In genomic region chr19:2969104-2969504, GRCh38 we compare ENCODE assay signal across 12 cellular contexts. TPM values are rescaled to one million over a fixed set of nuclear protein-coding genes. Genes with fewer than 3 reads are reported as not detected.
DNase-seq lines count a peak whose midpoint lies in the region; ATAC-seq and TF ChIP-seq lines count a peak whose summit lies in the region.
"Had no signal": no experiment of that assay in that cellular context is flagged by ENCODE, and none has a peak within 500 bp of the region (broad histone marks: within the 10 kb centered on the region; RNA-seq: fewer than 3 reads in every experiment).

No MANE protein-coding gene starts in this region.

- ATAC-seq in left ventricle myocardium superior, result peak; percentile 64
- ATAC-seq in activated naive CD4-positive, alpha-beta T cell treated with anti-CD3 and anti-CD28 coated beads, Interleukin-2, amount 50 U/mL, for 72 hours, result no peak
- ATAC-seq in GM21723 (IDR thresholded peaks at IDR 0.05; ENCODE audit: unreplicated experiment), result no peak
- ATAC-seq in GM19023 (IDR thresholded peaks at IDR 0.05; ENCODE audit: unreplicated experiment), result no peak

- TF ChIP-seq POLR2A in suprapubic skin (IDR thresholded peaks at IDR 0.05), result no peak

- H3K27ac ChIP-seq in OCI-LY7 (ENCODE audit: low read depth, low read length, poor library complexity, severe bottlenecking) (peak overlapping the region; percentile 98), suprapubic skin (peak overlapping the region; percentile 90)

- CTCF ChIA-PET in OCI-LY7 (lab: Charles Lee; ENCODE audit: unreplicated experiment), result interaction anchor here (0.6 to 1.0 kb wide), 2 partner anchors 67 to 346 kb away, joined by 3 to 5 read pairs; no protein-coding TSS in a partner anchor
- CTCF ChIA-PET in activated naive CD4-positive, alpha-beta T cell treated with anti-CD3 and anti-CD28 coated beads, Interleukin-2, amount 10 ng/mL, durations not matched to agents 7 days and 5 days (lab: Charles Lee), result no interaction called here

- POLR2A ChIA-PET in OCI-LY7 (lab: Charles Lee), result interaction anchor here (0.6 to 1.7 kb wide), 6 partner anchors 10 to 99 kb away, joined by 3 to 6 read pairs (median 4); no protein-coding TSS in a partner anchor

- H3K4me1 ChIP-seq in OCI-LY7 (ENCODE audit: insufficient read depth, low read length, poor library complexity, severe bottlenecking), result peaks cover 67% of the 10 kb centered on the region
- peaks cover 48% of the 10 kb centered on the region for H3K4me1 ChIP-seq in suprapubic skin

- H3K27me3 ChIP-seq in suprapubic skin, result no peaks in the 10 kb centered on the region
- H3K27me3 ChIP-seq: MG63 had no signal

- H3K27me3 Mint-ChIP-seq in activated naive CD4-positive, alpha-beta T cell treated with anti-CD3 and anti-CD28 coated beads, Interleukin-2, amount 10 ng/mL, durations not matched to agents 7 days and 5 days, result peaks cover 23% of the 10 kb centered on the region

- H3K36me3 ChIP-seq in OCI-LY7 (ENCODE audit: insufficient read depth, low read length) (peaks cover 4% of the 10 kb centered on the region; the same call in 1 of the 2 replicates), suprapubic skin (no peaks in the 10 kb centered on the region)
- H3K36me3 ChIP-seq: MG63 had no signal

- no peak for TF ChIP-seq EP300 in suprapubic skin (IDR thresholded peaks at IDR 0.05)

- peaks cover 17% of the 10 kb centered on the region; the same call in 1 of the 2 replicates for H3K9me3 ChIP-seq in OCI-LY7 (ENCODE audit: low read length)
- no peaks in the 10 kb centered on the region for H3K9me3 ChIP-seq in suprapubic skin
- H3K9me3 ChIP-seq: MG63 had no signal

- H3K4me1 Mint-ChIP-seq in activated naive CD4-positive, alpha-beta T cell treated with anti-CD3 and anti-CD28 coated beads, Interleukin-2, amount 10 ng/mL, durations not matched to agents 7 days and 5 days, result peaks cover 7% of the 10 kb centered on the region

- H3K4me3 ChIP-seq in OCI-LY7 (ENCODE audit: low read depth, low read length, poor library complexity, severe bottlenecking), result peak overlapping the region; percentile 35
- H3K4me3 ChIP-seq in suprapubic skin, result no peak overlapping the region
- H3K4me3 ChIP-seq: MG63 had no signal

- H3K27ac Mint-ChIP-seq in activated naive CD4-positive, alpha-beta T cell treated with anti-CD3 and anti-CD28 coated beads, Interleukin-2, amount 50 U/mL, for 72 hours, result no peak overlapping the region
- H3K27ac Mint-ChIP-seq in activated naive CD4-positive, alpha-beta T cell treated with anti-CD3 and anti-CD28 coated beads, Interleukin-2, amount 10 ng/mL, durations not matched to agents 7 days and 5 days, result no peak overlapping the region
- H3K27ac Mint-ChIP-seq: dendritic cell treated with granulocyte-macrophage colony-stimulating factor and Interleukin-4, amounts not matched to agents 40 ng/mL and 50 ng/mL, for 4 days had no signal

- peak overlapping the region; percentile 67; the same call in 1 of the 2 replicates for H2AFZ ChIP-seq in OCI-LY7 (ENCODE audit: low read length)

- no peaks in the 10 kb centered on the region for H3K36me3 Mint-ChIP-seq in activated naive CD4-positive, alpha-beta T cell treated with anti-CD3 and anti-CD28 coated beads, Interleukin-2, amount 50 U/mL, for 72 hours
- no peaks in the 10 kb centered on the region for H3K36me3 Mint-ChIP-seq in activated naive CD4-positive, alpha-beta T cell treated with anti-CD3 and anti-CD28 coated beads, Interleukin-2, amount 10 ng/mL, durations not matched to agents 7 days and 5 days

- peak; percentile 95 for DNase-seq in NCI-H1092 (lab: John Stamatoyannopoulos, UW)
- peak; percentile 94 for DNase-seq in OCI-LY7 (ENCODE audit: low spot score)
- peak; percentile 71 for DNase-seq in left ventricle myocardium superior
- DNase-seq in suprapubic skin (ENCODE audit: low spot score in 2 of 2), result no peak
- no peak for DNase-seq in activated naive CD4-positive, alpha-beta T cell treated with anti-CD3 and anti-CD28 coated beads, Interleukin-2, amount 50 U/mL, for 72 hours (ENCODE audit: low spot score in 2 of 2)
- DNase-seq in activated naive CD4-positive, alpha-beta T cell treated with anti-CD3 and anti-CD28 coated beads, Interleukin-2, amount 10 ng/mL, durations not matched to agents 7 days and 5 days, result no peak
- DNase-seq: HCEC 1CT; MG63; stimulated activated CD4-positive, alpha-beta T cell treated with anti-CD3 and anti-CD28 coated beads, Interleukin-4, amount 100 ng/mL, for 1 hour had no signal

- no peaks in the 10 kb centered on the region for H3K9me3 Mint-ChIP-seq in activated naive CD4-positive, alpha-beta T cell treated with anti-CD3 and anti-CD28 coated beads, Interleukin-2, amount 50 U/mL, for 72 hours
- H3K9me3 Mint-ChIP-seq in activated naive CD4-positive, alpha-beta T cell treated with anti-CD3 and anti-CD28 coated beads, Interleukin-2, amount 10 ng/mL, durations not matched to agents 7 days and 5 days, result no peaks in the 10 kb centered on the region
- H3K9me3 Mint-ChIP-seq: dendritic cell treated with granulocyte-macrophage colony-stimulating factor and Interleukin-4, amounts not matched to agents 40 ng/mL and 50 ng/mL, for 4 days had no signal

- H3K4me2 ChIP-seq in OCI-LY7 (ENCODE audit: low read length), result peak overlapping the region; percentile 57

- no peak overlapping the region for H3K4me3 Mint-ChIP-seq in activated naive CD4-positive, alpha-beta T cell treated with anti-CD3 and anti-CD28 coated beads, Interleukin-2, amount 10 ng/mL, durations not matched to agents 7 days and 5 days
- H3K4me3 Mint-ChIP-seq: dendritic cell treated with granulocyte-macrophage colony-stimulating factor and Interleukin-4, amounts not matched to agents 40 ng/mL and 50 ng/mL, for 4 days had no signal

- no TSS peak for BruUV-seq in OCI-LY7 (replicated peaks; lab: Mats Ljungman, UMichigan)

- no peaks in the 10 kb centered on the region for H3K9me2 ChIP-seq in OCI-LY7 (ENCODE audit: insufficient read depth, low read length)

- TF ChIP-seq CTCF in OCI-LY7 (conservative IDR thresholded peaks at IDR 0.05; ENCODE audit: low read length) (0 out of 2 replicates have a peak, but pooled peaks have one; percentile 23), suprapubic skin (IDR thresholded peaks at IDR 0.05) (no peak)

- WGBS in suprapubic skin, result 44% methylated on average over 5 of the region's 5 CpGs

- intact Hi-C loops in OCI-LY7 (cut with micrococcal nuclease; ENCODE audit: unreplicated experiment), result loop anchor here (1.0 kb wide), 2 partner anchors 67 to 96 kb away; no protein-coding TSS in a partner anchor
- intact Hi-C loops in left ventricle myocardium superior (cut with micrococcal nuclease), result no loop called here

- H4K20me1 ChIP-seq in OCI-LY7 (ENCODE audit: insufficient read depth, low read length), result no peaks in the 10 kb centered on the region

- no peaks in the 10 kb centered on the region for H3K79me2 ChIP-seq in OCI-LY7 (ENCODE audit: insufficient read depth, low read depth, low read length)

RNA-seq across cellular contexts. Expression of gene TLE6, which starts 8.3 kb away (rescaled TPM):
- 15.9 and 16.4 TPM in 2 replicates for total RNA-seq in OCI-LY7 (2014; rRNA removed; shearing (Covaris generic))
- total RNA-seq in OCI-LY7 (2022), result 21.5 and 23.0 TPM in 2 replicates
- total RNA-seq in left ventricle myocardium superior, result 0.30 TPM
- 1 to 10 TPM in 2 of 4 donors, under 1 TPM in 1, not detected in 1; 0.23 to 1.4 (median 1.3) TPM for total RNA-seq in suprapubic skin
- total RNA-seq in activated naive CD4-positive, alpha-beta T cell treated with anti-CD3 and anti-CD28 coated beads, Interleukin-2, amount 50 U/mL, for 72 hours, result 1 to 10 TPM; 3.3 to 8.2 TPM

RNA-seq across cellular contexts. Expression of gene ZNF77, which starts 24.3 kb away (rescaled TPM):
- total RNA-seq in OCI-LY7 (2014; rRNA removed; shearing (Covaris generic)), result 4.8 and 5.4 TPM in 2 replicates
- total RNA-seq in OCI-LY7 (2022) (6.8 TPM in 2 replicates), left ventricle myocardium superior (2.2 TPM), suprapubic skin (1 to 10 TPM; 2.8 to 5.6 (median 3.9) TPM)
- 10 to 100 TPM in 1 of 2 donors, 1 to 10 TPM in 1; 3.7 to 11.2 TPM for total RNA-seq in activated naive CD4-positive, alpha-beta T cell treated with anti-CD3 and anti-CD28 coated beads, Interleukin-2, amount 50 U/mL, for 72 hours

RNA-seq across cellular contexts. Expression of gene TLE2, which starts 60.0 kb away (rescaled TPM):
- total RNA-seq in OCI-LY7 (2014; rRNA removed; shearing (Covaris generic)), result 1.6 and 1.7 TPM in 2 replicates
- total RNA-seq in OCI-LY7 (2022) (1.1 and 1.2 TPM in 2 replicates), left ventricle myocardium superior (66.5 TPM), suprapubic skin (10 to 100 TPM; 18.2 to 35.6 (median 27.3) TPM)
- total RNA-seq in activated naive CD4-positive, alpha-beta T cell treated with anti-CD3 and anti-CD28 coated beads, Interleukin-2, amount 50 U/mL, for 72 hours, result 1 to 10 TPM; 4.5 to 5.0 TPM

Comparison
In these comparisons a context has a peak if more than half of its experiments do, and no peak if none do; other contexts are left out.
1. DNase-seq: peak in NCI-H1092 (single experiment), OCI-LY7 (single experiment) and left ventricle myocardium superior (single experiment); none in suprapubic skin (0 of 2), activated naive CD4-positive, alpha-beta T cell treated with anti-CD3 and anti-CD28 coated beads, Interleukin-2, amount 50 U/mL, for 72 hours (0 of 2) and activated naive CD4-positive, alpha-beta T cell treated with anti-CD3 and anti-CD28 coated beads, Interleukin-2, amount 10 ng/mL, durations not matched to agents 7 days and 5 days (single experiment).